In genomic region chrX:86747091-86747490, GRCh38 we compare ENCODE assay signal across 8 cellular contexts.
"Had no signal": no experiment of that assay in that cellular context is flagged by ENCODE, and none has a peak within 500 bp of the region (broad histone marks: within the 10 kb centered on the region; RNA-seq: fewer than 3 reads in every experiment).

No MANE protein-coding gene starts in this region.

- DNase-seq: GM23248, GOT3, H7, HFFc6, KG1 had no signal

- H3K36me3 ChIP-seq: HAP-1 had no signal

- H2AFZ ChIP-seq: GM23248 had no signal

- H3K4me3 ChIP-seq: GM23248, HAP-1 had no signal

- H3K9me3 ChIP-seq: HAP-1 had no signal

- H3K27ac ChIP-seq: GM23248, HL-60 had no signal

- H3K4me1 ChIP-seq: HAP-1 had no signal

- ATAC-seq: HCT116 had no signal

- H3K9ac ChIP-seq: GM23248 had no signal
